Comparison of ENCODE assay signal across 15 cellular contexts in genomic region chr17:42809250-42809649, GRCh38. TPM values are rescaled to one million over a fixed set of nuclear protein-coding genes. Genes with fewer than 3 reads are reported as not detected.
DNase-seq lines count a peak whose midpoint lies in the region; ATAC-seq, FAIRE-seq and TF ChIP-seq lines count a peak whose summit lies in the region.
"Had no signal": no experiment of that assay in that cellular context is flagged by ENCODE, and none has a peak within 500 bp of the region (broad histone marks: within the 10 kb centered on the region; RNA-seq: fewer than 3 reads in every experiment).

No MANE protein-coding gene starts in this region.

- POLR2A ChIA-PET in SK-N-SH (lab: Yijun Ruan, JAX) (no interaction called here), A673 (lab: Charles Lee; ENCODE audit: low non-redundant PET) (no interaction called here)

- H3K9ac ChIP-seq in SK-N-SH: no peak overlapping the region

- no peak for TF ChIP-seq RAD21 in SK-N-SH (IDR thresholded peaks at IDR 0.05; ENCODE audit: low read length)

- H3K4me3 ChIP-seq in SK-N-SH (ENCODE audit: low read depth in 2 of 2, low read length in 1 of 2) (no peak overlapping the region), fibroblast of villous mesenchyme (ENCODE audit: low read depth, low read length) (no peak overlapping the region), A673 (ENCODE audit: low read depth, low read length, poor library complexity, severe bottlenecking) (no peak overlapping the region)
- H3K4me3 ChIP-seq: tibial artery had no signal

- in situ Hi-C loops in G401 (cut with HindIII; ENCODE audit: low sequenced_read_pairs): no loop called here

- no peaks in the 10 kb centered on the region for H3K27me3 ChIP-seq in SK-N-SH (ENCODE audit: insufficient read depth)
- H3K27me3 ChIP-seq in A673 (replicated peaks; ENCODE audit: insufficient read depth, low read depth, low read length, poor library complexity): no peaks in the 10 kb centered on the region
- H3K27me3 ChIP-seq: tibial artery had no signal

- H3K9me2 ChIP-seq in SK-N-SH: no peaks in the 10 kb centered on the region

- ATAC-seq in HG03097 (IDR thresholded peaks at IDR 0.05; ENCODE audit: low FRiP score, unreplicated experiment): no peak

- H3K4me1 ChIP-seq in SK-N-SH (ENCODE audit: control insufficient read depth in 1 of 2, insufficient read depth in 2 of 2, low read depth in 1 of 2, low read length in 1 of 2) (peaks cover 1 to 16% of the 10 kb centered on the region in 2 experiments; a peak in 3 of 4 replicates), A673 (ENCODE audit: insufficient read depth, low read length, poor library complexity, severe bottlenecking) (no peaks in the 10 kb centered on the region)
- H3K4me1 ChIP-seq: tibial artery had no signal

- BruUV-seq in A673 (replicated peaks; lab: Mats Ljungman, UMichigan): no TSS peak

- H3K36me3 ChIP-seq in SK-N-SH (replicated peaks in 1 of 2; ENCODE audit: control insufficient read depth in 1 of 2, insufficient read depth in 2 of 2, low read length in 1 of 2) (peaks cover 13 to 31% of the 10 kb centered on the region in 2 experiments), A673 (ENCODE audit: insufficient read depth, low read length, poor library complexity, severe bottlenecking) (peaks cover 7% of the 10 kb centered on the region)

- peak overlapping the region in 1 of 2 experiments; percentile 36; a peak in 2 of 4 replicates for H3K27ac ChIP-seq in SK-N-SH (ENCODE audit: low read depth in 2 of 2, low read length in 1 of 2)
- H3K27ac ChIP-seq in A673 (ENCODE audit: low read depth, low read length, poor library complexity, severe bottlenecking): no peak overlapping the region
- H3K27ac ChIP-seq: tibial artery had no signal

- 0 out of 2 replicates have a peak, but pooled peaks cover 8% of the 10 kb centered on the region for H3K79me2 ChIP-seq in SK-N-SH (ENCODE audit: insufficient read depth)

- intact Hi-C loops in A673 (cut with micrococcal nuclease; ENCODE audit: unreplicated experiment): no loop called here

- DNase-seq in G401 (ENCODE audit: low spot score): peak; percentile 74
- no peak for DNase-seq in SK-N-SH
- DNase-seq in fibroblast of villous mesenchyme (ENCODE audit: low read depth): peak; percentile 82
- peak; percentile 61 for DNase-seq in renal cortical epithelial cell (ENCODE audit: low read depth)
- no peak for DNase-seq in RCC 7860 (ENCODE audit: low spot score)
- DNase-seq in A673 (ENCODE audit: low spot score): no peak
- DNase-seq in dedifferentiated amniotic fluid mesenchymal stem cell (ENCODE audit: extremely low spot score): no peak
- DNase-seq: DMS153; H9; naive B cell; SHP77 treated with DMSO at 0.1 percent for 48 hours; stimulated activated CD4-positive, alpha-beta T cell treated with anti-CD3 and anti-CD28 coated beads, Interleukin-4, amount 100 ng/mL, for 24 hours had no signal

- CTCF ChIA-PET in SK-N-SH (lab: Yijun Ruan, JAX) (interaction anchor here (0.6 to 4.8 kb wide), 4 partner anchors 10 to 36 kb away, joined by 3 to 35 read pairs (median 6); partner anchors contain the start of genes BECN1, CNTD1, COA3 and VPS25), A673 (lab: Charles Lee) (no interaction called here)

- no peaks in the 10 kb centered on the region; the same call in 1 of the 2 replicates for H4K20me1 ChIP-seq in SK-N-SH (ENCODE audit: insufficient read depth)

- H3F3A ChIP-seq in SK-N-SH (replicated peaks; ENCODE audit: insufficient read depth): peaks cover 28% of the 10 kb centered on the region

- FAIRE-seq in RCC 7860 (lab: Jason Lieb, UNC): no peak

- TF ChIP-seq EP300 in SK-N-SH (IDR thresholded peaks at IDR 0.05; ENCODE audit: borderline replicate concordance in 1 of 2, low read depth in 1 of 2, low read length in 1 of 2): 0 out of 4 replicates have a peak, but pooled peaks of 1 of the 2 experiments have one; percentile 29

- TF ChIP-seq CTCF in SK-N-SH (IDR thresholded peaks at IDR 0.05): no peak
- TF ChIP-seq CTCF in fibroblast of villous mesenchyme (IDR thresholded peaks at IDR 0.05; ENCODE audit: insufficient read depth, low read depth, low read length): no peak
- no peak for TF ChIP-seq CTCF in A673 (conservative IDR thresholded peaks at IDR 0.05; ENCODE audit: low read depth, low read length)

- H2AFZ ChIP-seq in SK-N-SH (ENCODE audit: low read depth): no peak overlapping the region

- WGBS in SK-N-SH (ENCODE audit: low lambda C conversion rate): 24% methylated on average over 3 of the region's 3 CpGs

- H3K4me2 ChIP-seq in SK-N-SH: peak overlapping the region; percentile 16; the same call in 1 of the 2 replicates

- H3K9me3 ChIP-seq in SK-N-SH (no peaks in the 10 kb centered on the region), A673 (ENCODE audit: low read depth, low read length, poor library complexity, severe bottlenecking) (no peaks in the 10 kb centered on the region)
- H3K9me3 ChIP-seq: tibial artery had no signal

TF ChIP-seq in SK-N-SH, 30 proteins besides CTCF, POLR2A, EP300 and RAD21 (continues in another document):
- peak; percentile 49 for TF ChIP-seq PBX3 (IDR thresholded peaks at IDR 0.05)
- TF ChIP-seq SMC3 (IDR thresholded peaks at IDR 0.05; ENCODE audit: low read depth, low read length): no peak
- peak; percentile 83 for TF ChIP-seq TCF12 (IDR thresholded peaks at IDR 0.05)
- 0 out of 2 replicates have a peak, but pooled peaks have one; percentile 74 for TF ChIP-seq SIN3A (IDR thresholded peaks at IDR 0.05; ENCODE audit: borderline replicate concordance, low read depth, low read length)
- TF ChIP-seq RFX5 (IDR thresholded peaks at IDR 0.05; ENCODE audit: low read length): no peak
- no peak for TF ChIP-seq ELF1 (IDR thresholded peaks at IDR 0.05)
- no peak for TF ChIP-seq USF2 (IDR thresholded peaks at IDR 0.05; ENCODE audit: borderline replicate concordance, low read depth, low read length)
- TF ChIP-seq FOSL2 (IDR thresholded peaks at IDR 0.05; ENCODE audit: borderline replicate concordance, low read depth): peak; percentile 62
- TF ChIP-seq USF1 (IDR thresholded peaks at IDR 0.05; ENCODE audit: borderline replicate concordance, low read depth): no peak
- TF ChIP-seq MEF2A (IDR thresholded peaks at IDR 0.05; ENCODE audit: borderline replicate concordance, low read depth): no peak

RNA-seq across cellular contexts. Expression of gene CNTD1, which starts 10.6 kb away (rescaled TPM):
- total RNA-seq in G401 (2014; rRNA removed; shearing (Covaris generic)): 0.18 TPM in 1 of 2 replicates, not detected in the other
- polyA plus RNA-seq in SK-N-SH (2012; rRNA removed): 0.26 TPM in 1 of 2 replicates, not detected in the other
- polyA plus RNA-seq in SK-N-SH (2012; cell fraction: cytosol; rRNA removed): 0.10 and 0.30 TPM in 2 replicates
- 0.18 and 0.19 TPM in 2 replicates for polyA plus RNA-seq in SK-N-SH (2012; cell fraction: nucleus; rRNA removed)
- 0.32 TPM in 1 of 2 replicates, not detected in the other for total RNA-seq in fibroblast of villous mesenchyme
- total RNA-seq in renal cortical epithelial cell: 0.05 TPM in 1 of 2 replicates, not detected in the other
- total RNA-seq in A673 (2021): not detected in 2 replicates
- total RNA-seq: activated CD8-positive, alpha-beta memory T cell treated with anti-CD3 and anti-CD28 coated beads for 36 hours; H9 had no signal

RNA-seq across cellular contexts. Expression of gene COA3, which starts 10.7 kb away (rescaled TPM):
- 53.7 and 75.4 TPM in 2 replicates for total RNA-seq in G401 (2014; rRNA removed; shearing (Covaris generic))
- polyA plus RNA-seq in SK-N-SH (2012; rRNA removed): 90.5 and 103 TPM in 2 replicates
- polyA plus RNA-seq in SK-N-SH (2012; cell fraction: cytosol; rRNA removed): 91.5 and 93.2 TPM in 2 replicates
- polyA plus RNA-seq in SK-N-SH (2012; cell fraction: nucleus; rRNA removed): 36.0 and 45.7 TPM in 2 replicates
- total RNA-seq in fibroblast of villous mesenchyme (52.2 and 66.4 TPM in 2 replicates), renal cortical epithelial cell (81.1 and 89.7 TPM in 2 replicates), A673 (2021) (29.0 and 30.5 TPM in 2 replicates)

RNA-seq across cellular contexts. Expression of gene BECN1, which starts 14.8 kb away (rescaled TPM):
- total RNA-seq in G401 (2014; rRNA removed; shearing (Covaris generic)): 71.6 and 109 TPM in 2 replicates
- 78.0 and 97.4 TPM in 2 replicates for polyA plus RNA-seq in SK-N-SH (2012; rRNA removed)
- 101 and 109 TPM in 2 replicates for polyA plus RNA-seq in SK-N-SH (2012; cell fraction: cytosol; rRNA removed)
- polyA plus RNA-seq in SK-N-SH (2012; cell fraction: nucleus; rRNA removed): 68.9 and 110 TPM in 2 replicates
- total RNA-seq in fibroblast of villous mesenchyme: 70.2 and 90.2 TPM in 2 replicates
- 104 and 145 TPM in 2 replicates for total RNA-seq in renal cortical epithelial cell
- 34.2 and 36.0 TPM in 2 replicates for total RNA-seq in A673 (2021)

RNA-seq across cellular contexts. Expression of gene PSME3, which starts 23.9 kb away (rescaled TPM):
- 53.6 and 116 TPM in 2 replicates for total RNA-seq in G401 (2014; rRNA removed; shearing (Covaris generic))
- 139 and 152 TPM in 2 replicates for polyA plus RNA-seq in SK-N-SH (2012; rRNA removed)
- 173 and 178 TPM in 2 replicates for polyA plus RNA-seq in SK-N-SH (2012; cell fraction: cytosol; rRNA removed)
- polyA plus RNA-seq in SK-N-SH (2012; cell fraction: nucleus; rRNA removed): 52.0 and 77.9 TPM in 2 replicates
- total RNA-seq in fibroblast of villous mesenchyme: 102 and 130 TPM in 2 replicates
- 138 and 153 TPM in 2 replicates for total RNA-seq in renal cortical epithelial cell
- total RNA-seq in A673 (2021): 93.7 and 120 TPM in 2 replicates

RNA-seq across cellular contexts. Expression of gene WNK4, which starts 28.8 kb away (rescaled TPM):
- total RNA-seq in G401 (2014; rRNA removed; shearing (Covaris generic)): not detected in 2 replicates
- polyA plus RNA-seq in SK-N-SH (2012; rRNA removed): 8.7 and 12.5 TPM in 2 replicates
- 4.5 and 6.2 TPM in 2 replicates for polyA plus RNA-seq in SK-N-SH (2012; cell fraction: cytosol; rRNA removed)
- 45.5 and 57.2 TPM in 2 replicates for polyA plus RNA-seq in SK-N-SH (2012; cell fraction: nucleus; rRNA removed)
- total RNA-seq in fibroblast of villous mesenchyme: 1.3 and 3.9 TPM in 2 replicates
- 1.9 and 9.7 TPM in 2 replicates for total RNA-seq in renal cortical epithelial cell
- total RNA-seq in A673 (2021): 0.11 and 0.37 TPM in 2 replicates

Comparison
In these comparisons a context has a peak if more than half of its experiments do, and no peak if none do; other contexts are left out.
1. DNase-seq: peak in G401 (single experiment), fibroblast of villous mesenchyme (single experiment) and renal cortical epithelial cell (single experiment); none in SK-N-SH (single experiment), RCC 7860 (single experiment), A673 (single experiment) and dedifferentiated amniotic fluid mesenchymal stem cell (single experiment).